Comparison of ENCODE assay signal across 8 cellular contexts in genomic region chr10:79239275-79239779, GRCh38.
DNase-seq lines count a peak whose midpoint lies in the region; ATAC-seq and TF ChIP-seq lines count a peak whose summit lies in the region.

No MANE protein-coding gene starts in this region.

- peaks cover 14% of the 10 kb centered on the region for H3K79me2 ChIP-seq in trophoblast cell (ENCODE audit: control insufficient read depth, insufficient read depth, low read length, poor library complexity)

- peaks cover 2 to 9% of the 10 kb centered on the region in 2 experiments for H3K36me3 ChIP-seq in trophoblast cell (ENCODE audit: control insufficient read depth in 1 of 2, insufficient read depth in 2 of 2, low read length in 2 of 2)

- no peak overlapping the region for H3K4ac ChIP-seq in trophoblast cell (ENCODE audit: low read depth, low read length)

- WGBS in trophoblast cell (ENCODE audit: extremely low coverage, insufficient coverage, insufficient read length) = no CpG with 5 or more reads among the region's 10 CpGs

- H3K9me3 ChIP-seq in trophoblast cell (ENCODE audit: insufficient read depth, low read depth, low read length) = no peaks in the 10 kb centered on the region

- peaks cover 33% of the 10 kb centered on the region for H3K9me3 Mint-ChIP-seq in glutamatergic neuron (ENCODE audit: unreplicated experiment)

- H3K23ac ChIP-seq in trophoblast cell (ENCODE audit: low read length) = no peak overlapping the region

- H3K18ac ChIP-seq in trophoblast cell (ENCODE audit: low read length) = peak overlapping the region; percentile 21

- TF ChIP-seq CTCF in glutamatergic neuron (IDR thresholded peaks at IDR 0.05; ENCODE audit: partially characterized antibody, unreplicated experiment) = no peak

- H2AFZ ChIP-seq in trophoblast cell (ENCODE audit: insufficient read depth, low read length, poor library complexity) = no peak overlapping the region

- H3K4me1 ChIP-seq in trophoblast cell (ENCODE audit: control insufficient read depth in 1 of 2, insufficient read depth in 2 of 2, low read length in 2 of 2) = peaks cover 69 to 82% of the 10 kb centered on the region in 2 experiments

- ATAC-seq in GM21515 (IDR thresholded peaks at IDR 0.05; ENCODE audit: unreplicated experiment) (no peak), GM21723 (IDR thresholded peaks at IDR 0.05; ENCODE audit: unreplicated experiment) (no peak)

- H4K8ac ChIP-seq in trophoblast cell (ENCODE audit: low read depth, low read length) = peak overlapping the region; percentile 74

- peak overlapping the region; percentile 90 for H2BK120ac ChIP-seq in trophoblast cell (ENCODE audit: insufficient read depth, low read length, poor library complexity)

- H3K27ac Mint-ChIP-seq in glutamatergic neuron (ENCODE audit: unreplicated experiment) = peak overlapping the region; percentile 68

- peak overlapping the region; percentile 96 for H3K27ac ChIP-seq in trophoblast cell (ENCODE audit: low read depth, low read length)

- DNase-seq in ELF-1 (ENCODE audit: low read depth, low spot score) (peak; percentile 95), SK-MEL-5 (ENCODE audit: low read depth, low spot score) (peak; percentile 72), glutamatergic neuron (no peak), trophoblast cell (peak; percentile 96 to 97), NCI-H510A (lab: John Stamatoyannopoulos, UW) (no peak), NCI-H1048 (lab: John Stamatoyannopoulos, UW) (no peak)

- H2BK5ac ChIP-seq in trophoblast cell (ENCODE audit: low read depth, low read length, poor library complexity) = peak overlapping the region; percentile 88

- peaks cover 67% of the 10 kb centered on the region for H3K79me1 ChIP-seq in trophoblast cell (ENCODE audit: low read length)

- peak overlapping the region; percentile 8 for H3K9ac ChIP-seq in trophoblast cell (ENCODE audit: low read length)

- H2BK12ac ChIP-seq in trophoblast cell (ENCODE audit: low read length) = peak overlapping the region; percentile 11

- peak overlapping the region; percentile 87 for H4K91ac ChIP-seq in trophoblast cell (ENCODE audit: low read depth, low read length)

- peak overlapping the region; percentile 2 for H2AK5ac ChIP-seq in trophoblast cell (ENCODE audit: low read length)

- peaks cover 35% of the 10 kb centered on the region for H3K27me3 Mint-ChIP-seq in glutamatergic neuron (ENCODE audit: unreplicated experiment)

- peaks cover 2% of the 10 kb centered on the region for H3K36me3 Mint-ChIP-seq in glutamatergic neuron (ENCODE audit: unreplicated experiment)

- H3K14ac ChIP-seq in trophoblast cell (ENCODE audit: low read length) = peak overlapping the region; percentile 14

- H4K12ac ChIP-seq in trophoblast cell (ENCODE audit: low read depth, low read length) = no peak overlapping the region

- no peak overlapping the region for H3K4me3 ChIP-seq in trophoblast cell (ENCODE audit: low read depth, low read length)

- in situ Hi-C loops in SK-MEL-5 (cut with HindIII; ENCODE audit: low pct_unique_long_range_greater_than_20kb, low sequenced_read_pairs) = no loop called here

- peaks cover 60% of the 10 kb centered on the region for H3K4me1 Mint-ChIP-seq in glutamatergic neuron (ENCODE audit: low read depth, unreplicated experiment)

- peak overlapping the region; percentile 31 for H3K4me2 ChIP-seq in trophoblast cell (ENCODE audit: low read length)

- H3K4me3 Mint-ChIP-seq in glutamatergic neuron (ENCODE audit: unreplicated experiment) = no peak overlapping the region

- H3K27me3 ChIP-seq in trophoblast cell (ENCODE audit: insufficient read depth, low read length) = no peaks in the 10 kb centered on the region

Comparison
In these comparisons a context has a peak if more than half of its experiments do, and no peak if none do; other contexts are left out.
1. DNase-seq: peak in ELF-1 (single experiment), SK-MEL-5 (single experiment) and trophoblast cell (2 of 2); none in glutamatergic neuron (single experiment), NCI-H510A (single experiment) and NCI-H1048 (single experiment).